Comparison of ENCODE assay signal across 1 cellular context in the genomic region with DNA sequence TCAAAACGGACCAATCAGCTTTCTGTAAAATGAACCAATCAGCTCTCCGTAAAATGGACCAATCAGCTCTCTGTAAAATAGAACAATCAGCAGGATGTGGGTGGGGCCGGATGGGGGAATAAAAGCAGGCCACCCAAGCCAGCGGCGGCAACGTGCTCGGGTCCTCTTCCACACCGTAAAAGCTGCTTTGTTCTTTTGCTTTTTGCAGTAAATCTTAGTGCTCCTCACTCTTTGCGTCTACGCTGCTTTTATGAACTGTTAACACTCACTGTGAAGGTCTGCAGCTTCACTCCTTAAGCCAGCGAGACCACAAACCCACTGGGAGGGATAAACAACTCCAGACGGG.
TF ChIP-seq lines count a peak whose summit lies in the region.

No MANE protein-coding gene starts in this region.

TF ChIP-seq in HCT116, 20 proteins besides CTCF, POLR2A, EP300 and RAD21:
- TF ChIP-seq ZFX (IDR thresholded peaks at IDR 0.05) (no peak), POLR2AphosphoS5 (IDR thresholded peaks at IDR 0.05; ENCODE audit: low read depth, low read length) (no peak), EZH2 (IDR thresholded peaks at IDR 0.05) (no peak), EGR1 (IDR thresholded peaks at IDR 0.05; ENCODE audit: low read depth) (no peak), FOSL1 (IDR thresholded peaks at IDR 0.05; ENCODE audit: low read depth) (no peak), CBX3 (IDR thresholded peaks at IDR 0.05; ENCODE audit: low read depth) (no peak), SIN3A (IDR thresholded peaks at IDR 0.05; ENCODE audit: low read depth) (no peak), TCF7L2 (IDR thresholded peaks at IDR 0.05; ENCODE audit: borderline replicate concordance, extremely low read depth, insufficient read depth, insufficient read length) (no peak), SRF (IDR thresholded peaks at IDR 0.05; ENCODE audit: low read depth) (no peak), CEBPB (IDR thresholded peaks at IDR 0.05; ENCODE audit: low read depth) (no peak), SP1 (IDR thresholded peaks at IDR 0.05; ENCODE audit: low read depth) (no peak), JUND (IDR thresholded peaks at IDR 0.05) (no peak)
- TF ChIP-seq, protein P1, sequence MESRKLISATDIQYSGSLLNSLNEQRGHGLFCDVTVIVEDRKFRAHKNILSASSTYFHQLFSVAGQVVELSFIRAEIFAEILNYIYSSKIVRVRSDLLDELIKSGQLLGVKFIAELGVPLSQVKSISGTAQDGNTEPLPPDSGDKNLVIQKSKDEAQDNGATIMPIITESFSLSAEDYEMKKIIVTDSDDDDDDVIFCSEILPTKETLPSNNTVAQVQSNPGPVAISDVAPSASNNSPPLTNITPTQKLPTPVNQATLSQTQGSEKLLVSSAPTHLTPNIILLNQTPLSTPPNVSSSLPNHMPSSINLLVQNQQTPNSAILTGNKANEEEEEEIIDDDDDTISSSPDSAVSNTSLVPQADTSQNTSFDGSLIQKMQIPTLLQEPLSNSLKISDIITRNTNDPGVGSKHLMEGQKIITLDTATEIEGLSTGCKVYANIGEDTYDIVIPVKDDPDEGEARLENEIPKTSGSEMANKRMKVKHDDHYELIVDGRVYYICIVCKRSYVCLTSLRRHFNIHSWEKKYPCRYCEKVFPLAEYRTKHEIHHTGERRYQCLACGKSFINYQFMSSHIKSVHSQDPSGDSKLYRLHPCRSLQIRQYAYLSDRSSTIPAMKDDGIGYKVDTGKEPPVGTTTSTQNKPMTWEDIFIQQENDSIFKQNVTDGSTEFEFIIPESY (IDR thresholded peaks at IDR 0.05; ENCODE audit: extremely low read depth, insufficient replicate concordance, low read length), result no peak
- TF ChIP-seq, protein P2, sequence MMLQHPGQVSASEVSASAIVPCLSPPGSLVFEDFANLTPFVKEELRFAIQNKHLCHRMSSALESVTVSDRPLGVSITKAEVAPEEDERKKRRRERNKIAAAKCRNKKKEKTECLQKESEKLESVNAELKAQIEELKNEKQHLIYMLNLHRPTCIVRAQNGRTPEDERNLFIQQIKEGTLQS (IDR thresholded peaks at IDR 0.05), result no peak
- TF ChIP-seq, protein P3, sequence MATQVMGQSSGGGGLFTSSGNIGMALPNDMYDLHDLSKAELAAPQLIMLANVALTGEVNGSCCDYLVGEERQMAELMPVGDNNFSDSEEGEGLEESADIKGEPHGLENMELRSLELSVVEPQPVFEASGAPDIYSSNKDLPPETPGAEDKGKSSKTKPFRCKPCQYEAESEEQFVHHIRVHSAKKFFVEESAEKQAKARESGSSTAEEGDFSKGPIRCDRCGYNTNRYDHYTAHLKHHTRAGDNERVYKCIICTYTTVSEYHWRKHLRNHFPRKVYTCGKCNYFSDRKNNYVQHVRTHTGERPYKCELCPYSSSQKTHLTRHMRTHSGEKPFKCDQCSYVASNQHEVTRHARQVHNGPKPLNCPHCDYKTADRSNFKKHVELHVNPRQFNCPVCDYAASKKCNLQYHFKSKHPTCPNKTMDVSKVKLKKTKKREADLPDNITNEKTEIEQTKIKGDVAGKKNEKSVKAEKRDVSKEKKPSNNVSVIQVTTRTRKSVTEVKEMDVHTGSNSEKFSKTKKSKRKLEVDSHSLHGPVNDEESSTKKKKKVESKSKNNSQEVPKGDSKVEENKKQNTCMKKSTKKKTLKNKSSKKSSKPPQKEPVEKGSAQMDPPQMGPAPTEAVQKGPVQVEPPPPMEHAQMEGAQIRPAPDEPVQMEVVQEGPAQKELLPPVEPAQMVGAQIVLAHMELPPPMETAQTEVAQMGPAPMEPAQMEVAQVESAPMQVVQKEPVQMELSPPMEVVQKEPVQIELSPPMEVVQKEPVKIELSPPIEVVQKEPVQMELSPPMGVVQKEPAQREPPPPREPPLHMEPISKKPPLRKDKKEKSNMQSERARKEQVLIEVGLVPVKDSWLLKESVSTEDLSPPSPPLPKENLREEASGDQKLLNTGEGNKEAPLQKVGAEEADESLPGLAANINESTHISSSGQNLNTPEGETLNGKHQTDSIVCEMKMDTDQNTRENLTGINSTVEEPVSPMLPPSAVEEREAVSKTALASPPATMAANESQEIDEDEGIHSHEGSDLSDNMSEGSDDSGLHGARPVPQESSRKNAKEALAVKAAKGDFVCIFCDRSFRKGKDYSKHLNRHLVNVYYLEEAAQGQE (IDR thresholded peaks at IDR 0.05; ENCODE audit: low read depth), result no peak
